28 cellular contexts compared by ENCODE assay signal in the genomic region with DNA sequence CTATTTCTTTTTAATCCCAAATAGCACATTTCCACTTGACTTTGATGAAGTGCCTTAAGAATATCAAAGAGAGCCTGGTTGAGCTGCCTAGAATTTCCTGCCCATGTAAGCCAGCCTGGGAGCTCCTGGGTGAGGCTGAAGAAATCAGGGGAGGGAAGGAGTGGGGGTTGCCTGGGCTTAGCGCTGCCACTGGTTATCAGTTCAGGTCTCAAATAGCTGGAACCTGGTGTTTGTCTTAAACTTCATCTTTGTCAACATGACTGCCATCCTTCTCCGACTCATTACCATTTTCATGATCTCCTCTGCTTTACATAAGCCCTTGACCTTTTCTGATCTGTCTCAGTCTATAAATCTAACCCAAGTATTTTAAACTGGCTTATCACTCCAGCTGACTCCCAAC.
"Had no signal": no experiment of that assay in that cellular context is flagged by ENCODE, and none has a peak within 500 bp of the region (broad histone marks: within the 10 kb centered on the region; RNA-seq: fewer than 3 reads in every experiment).

No MANE protein-coding gene starts in this region.

- H3K9me3 ChIP-seq: Peyer's patch, SJSA1 had no signal

- H3K4me3 ChIP-seq: cardiac muscle cell, Peyer's patch, SJSA1 had no signal

- H3K4me1 ChIP-seq: SJSA1 had no signal

- DNase-seq: activated CD4-positive, alpha-beta memory T cell treated with anti-CD3 and anti-CD28 coated beads, Interleukin-2, amount 10 ng/mL, durations not matched to agents 7 days and 5 days; activated CD4-positive, alpha-beta T cell treated with anti-CD3 and anti-CD28 coated beads for 36 hours; activated CD4-positive, alpha-beta T cell treated with anti-CD3 and anti-CD28 coated beads, Interleukin-2, amount 50 U/mL, for 1 hour; activated CD8-positive, alpha-beta memory T cell treated with anti-CD3 and anti-CD28 coated beads, Interleukin-2, amount 50 U/mL, for 4 hours; activated gamma-delta T cell treated with Interleukin-2 at 50 U/mL for 16 hours; activated naive CD4-positive, alpha-beta T cell treated with anti-CD3 and anti-CD28 coated beads, Interleukin-2, amount 10 ng/mL, durations not matched to agents 7 days and 5 days; activated naive CD8-positive, alpha-beta T cell treated with anti-CD3 and anti-CD28 coated beads for 36 hours; activated T-cell treated with anti-CD3 and anti-CD28 coated beads, Interleukin-2, amount 50 U/mL, for 72 hours; brain microvascular endothelial cell; cerebellar nuclear complex; KG1; NCI-H1048; NCI-H146; NCI-H187 treated with DMSO at 0.1 percent for 48 hours; NCI-H2081 treated with DMSO at 0.1 percent for 48 hours; NCI-H2171 treated with DMSO at 0.1 percent for 48 hours; NCI-H226; NCI-H774; NK-92 treated with Interleukin-12 subunit alpha and Interleukin-12 subunit beta, amount 100 ng/mL, for 24 hours; SHP77; T-cell; T-helper 2 cell; T1000; WERI-Rb-1 had no signal

- H3K27ac ChIP-seq: brain microvascular endothelial cell, cardiac muscle cell, Peyer's patch, RWPE1, SJSA1, WERI-Rb-1 had no signal

- H3K36me3 ChIP-seq: brain microvascular endothelial cell, cardiac muscle cell, Peyer's patch, SJSA1, WERI-Rb-1 had no signal

- H3K27me3 ChIP-seq: brain microvascular endothelial cell, Peyer's patch, SJSA1 had no signal

- ATAC-seq: activated CD4-positive, alpha-beta T cell treated with anti-CD3 and anti-CD28 coated beads for 36 hours; activated T-cell treated with anti-CD3 and anti-CD28 coated beads, Interleukin-2, amount 50 U/mL, for 72 hours; T-cell had no signal
